ENCODE assay signal across 18 cellular contexts in the genomic region with DNA sequence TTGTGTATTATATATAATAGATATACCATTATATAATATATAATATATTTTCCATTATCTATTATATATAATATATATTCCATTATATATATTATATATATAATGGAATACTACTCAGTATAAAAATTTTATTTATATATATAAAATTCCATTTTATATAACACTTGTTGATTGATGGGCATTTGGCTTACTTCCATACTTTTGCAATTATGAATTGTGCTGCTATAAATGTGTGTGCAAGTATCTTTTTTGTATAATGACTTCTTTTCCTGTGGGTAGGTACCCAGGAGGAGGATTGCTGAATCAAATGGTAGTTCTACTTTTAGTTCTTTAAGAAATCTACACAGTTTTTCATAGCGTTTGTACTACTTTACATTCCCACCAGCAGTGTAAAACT.
DNase-seq lines count a peak whose midpoint lies in the region; ATAC-seq, FAIRE-seq and TF ChIP-seq lines count a peak whose summit lies in the region.
"Had no signal": no experiment of that assay in that cellular context is flagged by ENCODE, and none has a peak within 500 bp of the region (broad histone marks: within the 10 kb centered on the region; RNA-seq: fewer than 3 reads in every experiment).

No MANE protein-coding gene starts in this region.

- peaks cover 45% of the 10 kb centered on the region for H3K79me2 ChIP-seq in K562 (ENCODE audit: control insufficient read depth, insufficient read depth, low read length)

- TF ChIP-seq CTCF in K562 (IDR thresholded peaks at IDR 0.05 in 2 of 3, conservative IDR thresholded peaks at IDR 0.05 in 1 of 3; ENCODE audit: insufficient read depth in 2 of 3, low read depth in 1 of 3, low read length in 3 of 3) = no peak

- H3K4me1 ChIP-seq in NT2/D1 (ENCODE audit: insufficient read depth, insufficient read length) = no peaks in the 10 kb centered on the region
- peaks cover 0 to 7% of the 10 kb centered on the region in 2 experiments; a peak in 2 of 5 replicates for H3K4me1 ChIP-seq in K562 (replicated peaks in 1 of 2; ENCODE audit: control insufficient read depth in 2 of 2, insufficient read depth in 2 of 2, low read length in 2 of 2)
- H3K4me1 ChIP-seq: BLaER1 had no signal

- TF ChIP-seq EP300 in K562 (IDR thresholded peaks at IDR 0.05; ENCODE audit: low read length) = no peak

- no peak for FAIRE-seq in K562 (lab: Jason Lieb, UNC)
- FAIRE-seq: D721Med, GM12892, H54 had no signal

- CTCF ChIA-PET in K562 (lab: Yijun Ruan, JAX; ENCODE audit: low intra/inter-chr PET ratio) = no interaction called here

- intact Hi-C loops in K562 (cut with micrococcal nuclease) = no loop called here

- ATAC-seq in K562 (peak; percentile 4), HG03045 (IDR thresholded peaks at IDR 0.05; ENCODE audit: unreplicated experiment) (no peak)
- ATAC-seq: CD8-positive, alpha-beta T cell had no signal

- peak overlapping the region; percentile 58 for H3K9ac ChIP-seq in NT2/D1 (ENCODE audit: insufficient read length, low read depth)
- peak overlapping the region in 1 of 2 experiments; percentile 80; a peak in 2 of 4 replicates for H3K9ac ChIP-seq in K562 (ENCODE audit: insufficient read depth in 1 of 2, low read depth in 2 of 2, low read length in 2 of 2)
- H3K9ac ChIP-seq: BLaER1 had no signal

- no peak for TF ChIP-seq RAD21 in K562 (CRISPR knock-in tag; conservative IDR thresholded peaks at IDR 0.05 in 1 of 2, IDR thresholded peaks at IDR 0.05 in 1 of 2)

- H3K4me2 ChIP-seq in K562 (ENCODE audit: insufficient read depth, low read length) = peak overlapping the region; percentile 78
- H3K4me2 ChIP-seq: BLaER1 had no signal

- H3K36me3 ChIP-seq in NT2/D1 (ENCODE audit: insufficient read depth, insufficient read length, low read length) (no peaks in the 10 kb centered on the region), K562 (ENCODE audit: control insufficient read depth, insufficient read depth, low read length) (no peaks in the 10 kb centered on the region; the same call in 2 of the 3 replicates)
- H3K36me3 ChIP-seq: BLaER1 had no signal

- H4K20me1 ChIP-seq in K562 (replicated peaks; ENCODE audit: control insufficient read depth, insufficient read depth, low read length) = no peaks in the 10 kb centered on the region
- H4K20me1 ChIP-seq: BLaER1 had no signal

- H3K4me3 ChIP-seq in NT2/D1 (ENCODE audit: insufficient read length, low read depth) = peak overlapping the region; percentile 19
- H3K4me3 ChIP-seq in K562 = peak overlapping the region; percentile 53
- H3K4me3 ChIP-seq: BLaER1 had no signal

- no peak for TF ChIP-seq POLR2A in K562 (conservative IDR thresholded peaks at IDR 0.05)

- H3K27ac ChIP-seq in K562 (ENCODE audit: extremely low read depth, low read depth, low read length) = peak overlapping the region; percentile 82
- H3K27ac ChIP-seq: BLaER1, C4-2B had no signal

- no peaks in the 10 kb centered on the region for H3K27me3 ChIP-seq in NT2/D1 (ENCODE audit: insufficient read depth, insufficient read length)
- no peaks in the 10 kb centered on the region for H3K27me3 ChIP-seq in K562 (ENCODE audit: control insufficient read depth in 2 of 2, insufficient read depth in 2 of 2, low read length in 2 of 2)
- H3K27me3 ChIP-seq: BLaER1 had no signal

- no peaks in the 10 kb centered on the region for H3K9me3 ChIP-seq in NT2/D1 (ENCODE audit: insufficient read depth, low read length)
- no peaks in the 10 kb centered on the region for H3K9me3 ChIP-seq in K562 (replicated peaks; ENCODE audit: control insufficient read depth, insufficient read depth, low read depth, low read length)
- H3K9me3 ChIP-seq: BLaER1 had no signal

- WGBS in K562 (ENCODE audit: insufficient coverage, low coverage, missing lambda C conversion rate) = 0% methylated on average over 1 of the region's 1 CpG

- BruUV-seq in K562 (replicated peaks; lab: Mats Ljungman, UMichigan) = no TSS peak

- POLR2A ChIA-PET in K562 (lab: Yijun Ruan, JAX) = interaction anchor here (0.6 to 1.0 kb wide), 5 partner anchors 9 to 1148 kb away, joined by 3 to 4 read pairs (median 3); no protein-coding TSS in a partner anchor

- no peaks in the 10 kb centered on the region for H3K9me1 ChIP-seq in K562 (ENCODE audit: control insufficient read depth, insufficient read depth, low read length)

- in situ Hi-C loops in K562 (cut with MboI) = no loop called here

- peak overlapping the region; percentile 91 for H2AFZ ChIP-seq in K562 (ENCODE audit: low read depth, low read length)

- DNase-seq in NCI-H510A treated with DMSO at 0.1 percent for 48 hours (lab: John Stamatoyannopoulos, UW) = peak; percentile 62
- DNase-seq in NCI-H510A (lab: John Stamatoyannopoulos, UW) = no peak
- no peak for DNase-seq in NT2/D1 (ENCODE audit: low read depth, low spot score)
- DNase-seq in K562 (ENCODE audit: extremely low read depth in 1 of 4, low spot score in 3 of 4) = peak in 1 of 4 experiments; percentile 21
- no peak for DNase-seq in central memory CD4-positive, alpha-beta T cell
- DNase-seq in stimulated activated CD4-positive, alpha-beta T cell treated with anti-CD3 and anti-CD28 coated beads, Interleukin-12 subunit alpha, Interleukin-12 subunit beta, amount 100 ng/mL, for 4 hours = no peak
- DNase-seq: CD4-positive, CD25-positive, alpha-beta regulatory T cell; CD8-positive, alpha-beta T cell; DMS 273 treated with DMSO at 0.1 percent for 48 hours; DND-41; GOT3; HCEC 1CT had no signal

TF ChIP-seq in K562, 482 proteins besides CTCF, POLR2A, EP300 and RAD21 (continues in another document):
- no peak for TF ChIP-seq VEZF1 (CRISPR knock-in tag; IDR thresholded peaks at IDR 0.05)
- TF ChIP-seq, protein P1, sequence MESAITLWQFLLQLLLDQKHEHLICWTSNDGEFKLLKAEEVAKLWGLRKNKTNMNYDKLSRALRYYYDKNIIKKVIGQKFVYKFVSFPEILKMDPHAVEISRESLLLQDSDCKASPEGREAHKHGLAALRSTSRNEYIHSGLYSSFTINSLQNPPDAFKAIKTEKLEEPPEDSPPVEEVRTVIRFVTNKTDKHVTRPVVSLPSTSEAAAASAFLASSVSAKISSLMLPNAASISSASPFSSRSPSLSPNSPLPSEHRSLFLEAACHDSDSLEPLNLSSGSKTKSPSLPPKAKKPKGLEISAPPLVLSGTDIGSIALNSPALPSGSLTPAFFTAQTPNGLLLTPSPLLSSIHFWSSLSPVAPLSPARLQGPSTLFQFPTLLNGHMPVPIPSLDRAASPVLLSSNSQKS (CRISPR knock-in tag; IDR thresholded peaks at IDR 0.05) = no peak
- TF ChIP-seq HIVEP1 (CRISPR knock-in tag; IDR thresholded peaks at IDR 0.05) = no peak
- TF ChIP-seq MAZ (CRISPR knock-in tag; conservative IDR thresholded peaks at IDR 0.05 in 1 of 2, IDR thresholded peaks at IDR 0.05 in 1 of 2) = no peak
- TF ChIP-seq ZNF134 (CRISPR knock-in tag; conservative IDR thresholded peaks at IDR 0.05) = no peak
- no peak for TF ChIP-seq ZNF518B (CRISPR knock-in tag; IDR thresholded peaks at IDR 0.05)
- TF ChIP-seq HNRNPLL (IDR thresholded peaks at IDR 0.05; ENCODE audit: low read depth, low read length, poor library complexity, severe bottlenecking) = no peak
- TF ChIP-seq RFX7 (CRISPR knock-in tag; IDR thresholded peaks at IDR 0.05) = no peak
- peak; percentile 46 for TF ChIP-seq MEIS2 (IDR thresholded peaks at IDR 0.05; ENCODE audit: partially characterized antibody)
- TF ChIP-seq NCOA6 (IDR thresholded peaks at IDR 0.05) = no peak
- peak in 1 of 2 experiments; percentile 77 for TF ChIP-seq NCOA2 (IDR thresholded peaks at IDR 0.05; ENCODE audit: partially characterized antibody in 2 of 2)
- TF ChIP-seq NFE2 (IDR thresholded peaks at IDR 0.05; ENCODE audit: low read depth) = no peak
- TF ChIP-seq WHSC1 (IDR thresholded peaks at IDR 0.05; ENCODE audit: low read length) = no peak
